In the genomic region with DNA sequence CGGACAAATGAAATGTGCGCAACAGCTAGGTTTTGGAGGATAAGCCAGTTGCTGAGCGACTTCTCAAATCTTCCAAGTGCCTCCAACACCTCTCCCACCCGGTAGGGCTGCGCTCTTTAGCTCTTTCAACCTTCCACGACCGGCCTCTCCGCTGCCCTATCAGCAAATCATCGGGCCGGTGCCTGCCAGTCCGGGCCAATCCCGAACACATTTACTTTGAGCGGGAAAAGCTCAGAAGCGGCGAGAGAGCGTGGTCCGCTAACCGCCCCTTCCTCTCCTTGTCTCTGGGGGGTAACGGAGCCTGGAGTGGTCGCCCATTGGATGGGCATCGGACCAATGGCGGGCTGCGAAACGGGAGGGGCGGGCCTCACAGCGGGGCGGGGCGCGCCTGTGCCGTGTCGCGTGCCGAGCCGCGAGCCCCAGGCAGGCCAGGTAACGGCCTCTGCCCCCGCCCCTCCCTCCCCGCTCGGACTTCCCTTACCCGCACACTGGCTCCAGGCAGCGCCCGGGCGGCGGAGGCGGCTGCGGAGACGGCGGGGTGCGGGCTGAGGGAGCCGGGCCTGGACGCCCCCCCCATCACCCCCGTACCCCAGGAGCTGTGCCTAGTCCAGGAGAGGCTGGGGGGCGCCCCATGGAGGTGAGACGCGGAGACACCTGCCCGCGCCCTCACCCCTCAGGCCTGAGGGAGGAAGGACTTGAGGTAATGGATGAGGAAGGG, we compare ENCODE assay signal across 8 cellular contexts. TPM values are rescaled to one million over a fixed set of nuclear protein-coding genes. Genes with fewer than 3 reads are reported as not detected.
DNase-seq lines count a peak whose midpoint lies in the region; ATAC-seq and TF ChIP-seq lines count a peak whose summit lies in the region.

A gene (plus strand): TSS at position 486 of the 718 bp plus-strand sequence. CDS start 146 bp downstream, at position 632.

- H3K36me3 ChIP-seq in CD4-positive, CD25-positive, alpha-beta regulatory T cell (ENCODE audit: control insufficient read depth, insufficient read depth, low read length), result no peaks in the 10 kb centered on the region
- H3K36me3 ChIP-seq in Peyer's patch, result no peaks in the 10 kb centered on the region

- no peaks in the 10 kb centered on the region for H3K36me3 Mint-ChIP-seq in CD4-positive, CD25-positive, alpha-beta regulatory T cell

- no peaks in the 10 kb centered on the region for H3K9me3 ChIP-seq in CD4-positive, CD25-positive, alpha-beta regulatory T cell (ENCODE audit: control insufficient read depth in 2 of 2, low read length in 2 of 2)
- H3K9me3 ChIP-seq in Peyer's patch, result no peaks in the 10 kb centered on the region

- peaks cover 7% of the 10 kb centered on the region for H3K4me1 ChIP-seq in CD4-positive, CD25-positive, alpha-beta regulatory T cell (ENCODE audit: control insufficient read depth, insufficient read depth, low read length, poor library complexity, severe bottlenecking)
- peaks cover 0 to 9% (median 4%) of the 10 kb centered on the region in 4 donors for H3K4me1 ChIP-seq in Peyer's patch

- H3K4me1 Mint-ChIP-seq in CD4-positive, CD25-positive, alpha-beta regulatory T cell, result peaks cover 0 to 9% (median 3%) of the 10 kb centered on the region in 4 donors

- H3K9me3 Mint-ChIP-seq in CD4-positive, CD25-positive, alpha-beta regulatory T cell, result peaks cover 0 to 7% (median 0%) of the 10 kb centered on the region in 7 donors

- peak; percentile 37 to 47 for ATAC-seq in CD4-positive, CD25-positive, alpha-beta regulatory T cell (ENCODE audit: low read depth in 2 of 2)
- ATAC-seq in HG03097 (IDR thresholded peaks at IDR 0.05; ENCODE audit: low FRiP score, unreplicated experiment) (no peak), GM21447 (IDR thresholded peaks at IDR 0.05; ENCODE audit: unreplicated experiment) (no peak)

- TF ChIP-seq POLR2A in Peyer's patch (IDR thresholded peaks at IDR 0.05), result no peak

- H3K27ac Mint-ChIP-seq in CD4-positive, CD25-positive, alpha-beta regulatory T cell, result peak within 1 kb of the TSS in 1 of 3 donors; percentile 69

- no peak within 1 kb of the TSS for H3K27ac ChIP-seq in CD4-positive, CD25-positive, alpha-beta regulatory T cell (ENCODE audit: insufficient read depth, low read length, poor library complexity, severe bottlenecking)
- H3K27ac ChIP-seq in Peyer's patch, result no peak within 1 kb of the TSS

- peaks cover 54% of the 10 kb centered on the region for H3K27me3 Mint-ChIP-seq in CD4-positive, CD25-positive, alpha-beta regulatory T cell

- peak in 2 of 3 donors; percentile 8 to 50 for DNase-seq in CD4-positive, CD25-positive, alpha-beta regulatory T cell
- DNase-seq in HuH-7.5 (ENCODE audit: low spot score) (peak; percentile 74), fibroblast of mammary gland (ENCODE audit: low read depth) (peak; percentile 17), Peyer's patch (no peak)
- DNase-seq in activated CD4-positive, alpha-beta T cell treated with anti-CD3 and anti-CD28 coated beads for 48 hours, result peak; percentile 60
- peak; percentile 65 for DNase-seq in stimulated activated CD4-positive, alpha-beta T cell treated with anti-CD3 and anti-CD28 coated beads, Interleukin-15, amount 100 ng/mL, for 24 hours

- H3K4me3 ChIP-seq in CD4-positive, CD25-positive, alpha-beta regulatory T cell (ENCODE audit: low read depth, low read length), result no peak within 1 kb of the TSS
- peak within 1 kb of the TSS; percentile 6 for H3K4me3 ChIP-seq in fibroblast of mammary gland (ENCODE audit: control insufficient read depth, low read depth, low read length)
- H3K4me3 ChIP-seq in Peyer's patch, result peak within 1 kb of the TSS in 2 of 4 donors; percentile 26 to 33

- TF ChIP-seq CTCF in fibroblast of mammary gland (conservative IDR thresholded peaks at IDR 0.05; ENCODE audit: control insufficient read depth, insufficient read depth, low read depth, low read length) (no peak), Peyer's patch (IDR thresholded peaks at IDR 0.05) (no peak)

- H3K27me3 ChIP-seq in CD4-positive, CD25-positive, alpha-beta regulatory T cell (ENCODE audit: control insufficient read depth, insufficient read depth, low read length), result peaks cover 4% of the 10 kb centered on the region
- peaks cover 0 to 18% of the 10 kb centered on the region in 2 donors for H3K27me3 ChIP-seq in Peyer's patch

- H3K4me3 Mint-ChIP-seq in CD4-positive, CD25-positive, alpha-beta regulatory T cell, result peak within 1 kb of the TSS; percentile 56 to 74 (median 64)

RNA-seq across cellular contexts. Expression of the gene that starts here (rescaled TPM):
- total RNA-seq in CD4-positive, CD25-positive, alpha-beta regulatory T cell, result not detected
- polyA plus RNA-seq in CD4-positive, CD25-positive, alpha-beta regulatory T cell, result under 1 TPM; 0.18 to 0.76 (median 0.35) TPM
- not detected for total RNA-seq in Peyer's patch

Comparison
In these comparisons a context has a peak if more than half of its experiments do, and no peak if none do; other contexts are left out.
1. Peak in DNase-seq and ATAC-seq in CD4-positive, CD25-positive, alpha-beta regulatory T cell; RNA of the gene not detected or under 1 TPM.
2. DNase-seq: peak in HuH-7.5 (single experiment), activated CD4-positive, alpha-beta T cell treated with anti-CD3 and anti-CD28 coated beads for 48 hours (single experiment), fibroblast of mammary gland (single experiment) and stimulated activated CD4-positive, alpha-beta T cell treated with anti-CD3 and anti-CD28 coated beads, Interleukin-15, amount 100 ng/mL, for 24 hours (single experiment); none in Peyer's patch (0 of 3).